ENCODE assay signal across 11 cellular contexts in the genomic region with DNA sequence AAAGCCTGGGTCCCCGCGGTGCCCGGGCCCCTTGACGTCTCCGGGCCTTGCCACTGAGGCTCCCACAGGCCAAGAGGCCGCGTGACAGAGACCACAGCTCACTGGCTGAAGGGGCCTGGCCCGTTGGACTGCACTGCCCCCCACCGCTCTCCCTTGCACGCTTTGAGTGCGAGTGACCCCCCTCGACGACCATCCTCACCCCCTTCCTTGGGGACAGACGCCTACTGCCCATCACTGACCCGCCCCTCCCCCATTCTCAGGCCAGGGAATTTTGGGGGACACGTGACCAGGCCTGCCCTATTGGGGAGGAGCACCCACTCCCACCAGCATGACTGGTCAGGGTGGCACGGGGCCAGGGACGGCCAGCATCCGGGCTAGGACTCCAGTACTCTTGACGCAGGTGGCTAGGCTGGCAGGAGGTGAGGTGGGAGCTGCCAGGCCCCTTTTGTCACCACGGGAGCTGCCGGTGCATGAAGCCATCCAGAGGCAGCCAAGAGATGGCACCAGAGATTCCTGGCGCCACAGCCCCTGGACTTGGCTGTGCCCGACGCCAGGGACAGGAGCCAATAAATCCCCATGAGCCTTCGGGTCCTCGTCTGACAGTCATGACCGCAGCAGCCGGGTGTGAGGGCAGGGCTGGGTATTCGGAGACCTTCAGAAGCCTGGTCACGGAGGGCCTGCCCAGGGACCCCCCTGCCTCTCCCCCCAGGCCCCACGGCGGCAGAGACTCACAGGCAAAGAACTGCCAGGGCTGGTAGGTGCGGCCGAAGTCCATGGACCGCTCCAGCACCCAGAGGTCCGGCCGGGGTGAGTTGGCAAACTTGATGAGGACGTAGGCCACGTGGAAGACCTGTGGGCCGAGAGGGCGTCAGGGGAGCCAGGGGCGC. TPM values are rescaled to one million over a fixed set of nuclear protein-coding genes. Genes with fewer than 3 reads are reported as not detected.
DNase-seq lines count a peak whose midpoint lies in the region; ATAC-seq and TF ChIP-seq lines count a peak whose summit lies in the region.
"Had no signal": no experiment of that assay in that cellular context is flagged by ENCODE, and none has a peak within 500 bp of the region (broad histone marks: within the 10 kb centered on the region; RNA-seq: fewer than 3 reads in every experiment).

No MANE protein-coding gene starts in this region.

- peaks cover 0 to 51% of the 10 kb centered on the region in 2 experiments; a peak in 1 of 3 replicates for H3K36me3 ChIP-seq in HEK293 (ENCODE audit: control insufficient read depth in 2 of 2, insufficient read depth in 1 of 2, low read length in 2 of 2)
- H3K36me3 ChIP-seq in gastrocnemius medialis = no peaks in the 10 kb centered on the region

- no peaks in the 10 kb centered on the region for H3K27me3 ChIP-seq in gastrocnemius medialis

- in situ Hi-C loops in gastrocnemius medialis (cut with MboI; ENCODE audit: low sequenced_read_pairs in 4 of 4) = no loop called here

- CTCF ChIA-PET in HEK293 (lab: Yijun Ruan, JAX) = no interaction called here

- peak; percentile 87 for DNase-seq in left cardiac atrium
- DNase-seq in gastrocnemius medialis = peak; percentile 80 to 98
- no peak for DNase-seq in activated CD4-positive, alpha-beta T cell treated with anti-CD3 and anti-CD28 coated beads, Interleukin-2, amount 50 U/mL, for 1 hour
- DNase-seq: activated CD4-positive, alpha-beta T cell treated with anti-CD3 and anti-CD28 coated beads for 36 hours; effector CD8-positive, alpha-beta T cell; stimulated activated naive CD8-positive, alpha-beta T cell treated with anti-CD3 and anti-CD28 coated beads, Interleukin-15, Interleukin-2, amounts not matched to agents 100 U/mL and 50 U/mL, for 24 hours had no signal

- no peak overlapping the region for H3K27ac ChIP-seq in HEK293 (ENCODE audit: extremely low read depth, low read depth, low read length)
- H3K27ac ChIP-seq in VCaP = peak overlapping the region; percentile 31
- H3K27ac ChIP-seq in gastrocnemius medialis = peak overlapping the region; percentile 66 to 80 (median 76)

- H3K4me1 ChIP-seq in HEK293 (ENCODE audit: control insufficient read depth, insufficient read depth, low read length) = peaks cover 8% of the 10 kb centered on the region
- peaks cover 48 to 52% of the 10 kb centered on the region in 2 donors for H3K4me1 ChIP-seq in gastrocnemius medialis

- H3K9me3 ChIP-seq in HEK293 (ENCODE audit: control insufficient read depth, insufficient read depth, low read depth, low read length) (no peaks in the 10 kb centered on the region), gastrocnemius medialis (no peaks in the 10 kb centered on the region)

- no peak for TF ChIP-seq POLR2A in gastrocnemius medialis (IDR thresholded peaks at IDR 0.05)

- no peak for TF ChIP-seq CTCF in HEK293 (tag by site-specific recombination; IDR thresholded peaks at IDR 0.05)
- TF ChIP-seq CTCF in VCaP (conservative IDR thresholded peaks at IDR 0.05) = peak; percentile 63
- peak in 4 of 5 experiments; percentile 18 to 46 (median 31) for TF ChIP-seq CTCF in gastrocnemius medialis (IDR thresholded peaks at IDR 0.05 in 4 of 5, conservative IDR thresholded peaks at IDR 0.05 in 1 of 5)

- intact Hi-C loops in left cardiac atrium (cut with DNase I) (loop anchor here in 1 of 2 donors (5.0 kb wide), 1 partner anchor 45 kb away; no protein-coding TSS in a partner anchor), gastrocnemius medialis (cut with DNase I; ENCODE audit: low total_unique reads) (loop anchor here (1.0 to 2.0 kb wide), 3 partner anchors 14 to 50 kb away; partner anchors contain the start of genes ADRM1, LAMA5 and RPS21)

- H3K4me3 ChIP-seq in HEK293 (ENCODE audit: low read depth, low read length) (no peak overlapping the region), gastrocnemius medialis (peak overlapping the region in 3 of 4 donors; percentile 22 to 34 (median 31))

- POLR2A ChIA-PET in HEK293 (lab: Yijun Ruan, JAX) = no interaction called here

- ATAC-seq in left cardiac atrium (peak; percentile 36 to 70), gastrocnemius medialis (peak; percentile 83 to 85), GM21825 (IDR thresholded peaks at IDR 0.05; ENCODE audit: unreplicated experiment) (no peak), GM21576 (IDR thresholded peaks at IDR 0.05; ENCODE audit: unreplicated experiment) (no peak), GM18511 (IDR thresholded peaks at IDR 0.05; ENCODE audit: unreplicated experiment) (no peak)
- ATAC-seq: activated CD4-positive, alpha-beta T cell treated with anti-CD3 and anti-CD28 coated beads for 36 hours; stimulated activated naive CD8-positive, alpha-beta T cell treated with anti-CD3 and anti-CD28 coated beads, Interleukin-15, Interleukin-2, amounts not matched to agents 100 U/mL and 50 U/mL, for 24 hours had no signal

TF ChIP-seq in HEK293, 187 proteins besides CTCF, POLR2A, EP300 and RAD21:
- TF ChIP-seq HIC1 (tag by site-specific recombination; IDR thresholded peaks at IDR 0.05) (peak; percentile 25; the same call in 1 of the 2 replicates), ZBTB8A (tag by site-specific recombination; IDR thresholded peaks at IDR 0.05) (no peak), ZNF544 (tag by site-specific recombination; IDR thresholded peaks at IDR 0.05) (no peak), ZBTB48 (tag by site-specific recombination; IDR thresholded peaks at IDR 0.05) (no peak)
- TF ChIP-seq, protein P1, sequence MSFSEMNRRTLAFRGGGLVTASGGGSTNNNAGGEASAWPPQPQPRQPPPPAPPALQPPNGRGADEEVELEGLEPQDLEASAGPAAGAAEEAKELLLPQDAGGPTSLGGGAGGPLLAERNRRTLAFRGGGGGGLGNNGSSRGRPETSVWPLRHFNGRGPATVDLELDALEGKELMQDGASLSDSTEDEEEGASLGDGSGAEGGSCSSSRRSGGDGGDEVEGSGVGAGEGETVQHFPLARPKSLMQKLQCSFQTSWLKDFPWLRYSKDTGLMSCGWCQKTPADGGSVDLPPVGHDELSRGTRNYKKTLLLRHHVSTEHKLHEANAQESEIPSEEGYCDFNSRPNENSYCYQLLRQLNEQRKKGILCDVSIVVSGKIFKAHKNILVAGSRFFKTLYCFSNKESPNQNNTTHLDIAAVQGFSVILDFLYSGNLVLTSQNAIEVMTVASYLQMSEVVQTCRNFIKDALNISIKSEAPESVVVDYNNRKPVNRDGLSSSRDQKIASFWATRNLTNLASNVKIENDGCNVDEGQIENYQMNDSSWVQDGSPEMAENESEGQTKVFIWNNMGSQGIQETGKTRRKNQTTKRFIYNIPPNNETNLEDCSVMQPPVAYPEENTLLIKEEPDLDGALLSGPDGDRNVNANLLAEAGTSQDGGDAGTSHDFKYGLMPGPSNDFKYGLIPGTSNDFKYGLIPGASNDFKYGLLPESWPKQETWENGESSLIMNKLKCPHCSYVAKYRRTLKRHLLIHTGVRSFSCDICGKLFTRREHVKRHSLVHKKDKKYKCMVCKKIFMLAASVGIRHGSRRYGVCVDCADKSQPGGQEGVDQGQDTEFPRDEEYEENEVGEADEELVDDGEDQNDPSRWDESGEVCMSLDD (tag by site-specific recombination; IDR thresholded peaks at IDR 0.05) = peak; percentile 57; the same call in 1 of the 2 replicates

RNA-seq across cellular contexts. Expression of gene LAMA5, which starts 14.5 kb away (rescaled TPM):
- 100 to 1,000 TPM in 1 of 2 donors, 10 to 100 TPM in 1; 70.4 to 113 TPM for total RNA-seq in left cardiac atrium
- 10 to 100 TPM; 13.0 to 35.8 (median 22.7) TPM for total RNA-seq in gastrocnemius medialis

RNA-seq across cellular contexts. Expression of gene RPS21, which starts 34.3 kb away (rescaled TPM):
- total RNA-seq in left cardiac atrium = 100 to 1,000 TPM; 733 to 750 TPM
- total RNA-seq in gastrocnemius medialis = 1,000 to 10,000 TPM; 1,167 to 4,037 (median 2,295) TPM

RNA-seq across cellular contexts. Expression of gene ADRM1, which starts 49.8 kb away (rescaled TPM):
- total RNA-seq in left cardiac atrium = 10 to 100 TPM; 57.9 to 76.9 TPM
- total RNA-seq in gastrocnemius medialis = 100 to 1,000 TPM; 389 to 644 (median 611) TPM

RNA-seq across cellular contexts. Expression of gene CABLES2, which starts 54.4 kb away (rescaled TPM):
- total RNA-seq in left cardiac atrium (10 to 100 TPM; 20.6 to 25.3 TPM), gastrocnemius medialis (1 to 10 TPM; 3.6 to 9.3 (median 4.2) TPM)

Comparison
In these comparisons a context has a peak if more than half of its experiments do, and no peak if none do; other contexts are left out.
1. ATAC-seq: peak in left cardiac atrium (2 of 2) and gastrocnemius medialis (2 of 2); none in GM21825 (single experiment), GM21576 (single experiment) and GM18511 (single experiment).
2. RNA of gene ADRM1, which starts 49.8 kb away (total RNA-seq): 389 to 644 TPM in gastrocnemius medialis; 57.9 to 76.9 TPM in left cardiac atrium; every median in the first group is over 4 times any median in the second.